12 cellular contexts compared by ENCODE assay signal in genomic region chr1:152623203-152623844, GRCh38. TPM values are rescaled to one million over a fixed set of nuclear protein-coding genes. Genes with fewer than 3 reads are reported as not detected.
DNase-seq lines count a peak whose midpoint lies in the region; ATAC-seq lines count a peak whose summit lies in the region.
"Had no signal": no experiment of that assay in that cellular context is flagged by ENCODE, and none has a peak within 500 bp of the region (broad histone marks: within the 10 kb centered on the region; RNA-seq: fewer than 3 reads in every experiment).

No MANE protein-coding gene starts in this region.

- peak; percentile 30 for DNase-seq in NCI-H82 (lab: John Stamatoyannopoulos, UW)
- no peak for DNase-seq in NCI-H82 treated with DMSO at 0.1 percent for 48 hours (lab: John Stamatoyannopoulos, UW; ENCODE audit: unreplicated experiment)
- peak; percentile 13 for DNase-seq in HuH-7.5 (ENCODE audit: low spot score)
- DNase-seq in activated T-cell treated with anti-CD3 and anti-CD28 coated beads, Interleukin-2, amount 50 U/mL, for 72 hours: peak; percentile 19 to 31
- DNase-seq in stimulated activated CD4-positive, alpha-beta T cell treated with anti-CD3 and anti-CD28 coated beads, TNF-alpha, amount 100 ng/mL, for 48 hours (ENCODE audit: low read depth in 3 of 3): peak in 2 of 3 donors; percentile 8 to 26
- DNase-seq in activated naive CD4-positive, alpha-beta T cell (lab: John Stamatoyannopoulos, UW): no peak
- DNase-seq in SK-N-DZ (ENCODE audit: low spot score): no peak
- DNase-seq: effector CD4-positive, alpha-beta T cell; stomach had no signal

- H3K9me3 Mint-ChIP-seq in activated T-cell treated with anti-CD3 and anti-CD28 coated beads, Interleukin-2, amount 50 U/mL, for 72 hours: peaks cover 2 to 6% of the 10 kb centered on the region in 2 donors

- H3K4me1 Mint-ChIP-seq in activated T-cell treated with anti-CD3 and anti-CD28 coated beads, Interleukin-2, amount 50 U/mL, for 72 hours (ENCODE audit: low read depth): no peaks in the 10 kb centered on the region

- H3K4me3 Mint-ChIP-seq in activated T-cell treated with anti-CD3 and anti-CD28 coated beads, Interleukin-2, amount 50 U/mL, for 72 hours: no peak overlapping the region

- H3K36me3 Mint-ChIP-seq in activated T-cell treated with anti-CD3 and anti-CD28 coated beads, Interleukin-2, amount 50 U/mL, for 72 hours (ENCODE audit: insufficient read depth in 2 of 2): peaks cover 0 to 1% of the 10 kb centered on the region in 2 donors

- H3K27ac Mint-ChIP-seq in activated T-cell treated with anti-CD3 and anti-CD28 coated beads, Interleukin-2, amount 50 U/mL, for 72 hours: no peak overlapping the region

- peak; percentile 29 to 48 for ATAC-seq in activated T-cell treated with anti-CD3 and anti-CD28 coated beads, Interleukin-2, amount 50 U/mL, for 72 hours (replicated peaks in 1 of 2)
- ATAC-seq in GM19455 (IDR thresholded peaks at IDR 0.05; ENCODE audit: unreplicated experiment): no peak
- ATAC-seq: Right ventricle myocardium inferior had no signal

- H3K27me3 Mint-ChIP-seq in activated T-cell treated with anti-CD3 and anti-CD28 coated beads, Interleukin-2, amount 50 U/mL, for 72 hours (ENCODE audit: low read depth): peaks cover 21% of the 10 kb centered on the region

RNA-seq across cellular contexts. Expression of gene LCE3A, which starts 0.4 kb away (rescaled TPM):
- not detected for total RNA-seq in activated T-cell treated with anti-CD3 and anti-CD28 coated beads, Interleukin-2, amount 50 U/mL, for 72 hours
- not detected in 2 replicates for polyA plus RNA-seq in SK-N-DZ (2014; cell fraction: cytosol; rRNA removed)
- polyA plus RNA-seq in SK-N-DZ (2014; cell fraction: nucleus; rRNA removed): not detected in 2 replicates
- total RNA-seq: pulmonary artery endothelial cell, Right ventricle myocardium inferior, stomach had no signal
- polyA plus RNA-seq: stomach had no signal

RNA-seq across cellular contexts. Expression of gene LCE3B, which starts 9.7 kb away (rescaled TPM):
- total RNA-seq in activated T-cell treated with anti-CD3 and anti-CD28 coated beads, Interleukin-2, amount 50 U/mL, for 72 hours: not detected
- polyA plus RNA-seq in SK-N-DZ (2014; cell fraction: cytosol; rRNA removed): not detected in 2 replicates
- polyA plus RNA-seq in SK-N-DZ (2014; cell fraction: nucleus; rRNA removed): not detected in 2 replicates
- total RNA-seq: pulmonary artery endothelial cell, Right ventricle myocardium inferior, stomach had no signal
- polyA plus RNA-seq: stomach had no signal

RNA-seq across cellular contexts. Expression of gene LCE3C, which starts 23.3 kb away (rescaled TPM):
- total RNA-seq in activated T-cell treated with anti-CD3 and anti-CD28 coated beads, Interleukin-2, amount 50 U/mL, for 72 hours: not detected
- polyA plus RNA-seq in SK-N-DZ (2014; cell fraction: cytosol; rRNA removed): not detected in 2 replicates
- not detected in 2 replicates for polyA plus RNA-seq in SK-N-DZ (2014; cell fraction: nucleus; rRNA removed)
- total RNA-seq: pulmonary artery endothelial cell, Right ventricle myocardium inferior, stomach had no signal
- polyA plus RNA-seq: stomach had no signal

RNA-seq across cellular contexts. Expression of gene LCE2D, which starts 39.9 kb away (rescaled TPM):
- not detected for total RNA-seq in activated T-cell treated with anti-CD3 and anti-CD28 coated beads, Interleukin-2, amount 50 U/mL, for 72 hours
- polyA plus RNA-seq in SK-N-DZ (2014; cell fraction: cytosol; rRNA removed): not detected in 2 replicates
- not detected in 2 replicates for polyA plus RNA-seq in SK-N-DZ (2014; cell fraction: nucleus; rRNA removed)
- total RNA-seq: pulmonary artery endothelial cell, Right ventricle myocardium inferior, stomach had no signal
- polyA plus RNA-seq: stomach had no signal

RNA-seq across cellular contexts. Expression of gene LCE3D, which starts 43.0 kb away (rescaled TPM):
- total RNA-seq in activated T-cell treated with anti-CD3 and anti-CD28 coated beads, Interleukin-2, amount 50 U/mL, for 72 hours: not detected
- polyA plus RNA-seq in SK-N-DZ (2014; cell fraction: cytosol; rRNA removed): not detected in 2 replicates
- polyA plus RNA-seq in SK-N-DZ (2014; cell fraction: nucleus; rRNA removed): not detected in 2 replicates
- total RNA-seq: pulmonary artery endothelial cell, Right ventricle myocardium inferior, stomach had no signal

Comparison
In these comparisons a context has a peak if more than half of its experiments do, and no peak if none do; other contexts are left out.
1. DNase-seq: peak in NCI-H82 (single experiment), HuH-7.5 (single experiment), activated T-cell treated with anti-CD3 and anti-CD28 coated beads, Interleukin-2, amount 50 U/mL, for 72 hours (2 of 2) and stimulated activated CD4-positive, alpha-beta T cell treated with anti-CD3 and anti-CD28 coated beads, TNF-alpha, amount 100 ng/mL, for 48 hours (2 of 3); none in NCI-H82 treated with DMSO at 0.1 percent for 48 hours (single experiment), activated naive CD4-positive, alpha-beta T cell (0 of 4) and SK-N-DZ (single experiment).